Comparison of ENCODE assay signal across 20 cellular contexts in genomic region chr7:12701433-12701832, GRCh38.
"Had no signal": no experiment of that assay in that cellular context is flagged by ENCODE, and none has a peak within 500 bp of the region (broad histone marks: within the 10 kb centered on the region; RNA-seq: fewer than 3 reads in every experiment).

No MANE protein-coding gene starts in this region.

- H3K9me3 ChIP-seq: ovary had no signal

- ATAC-seq: esophagus mucosa; heart left ventricle; left ventricle myocardium superior; natural killer cell treated with Interleukin-12 subunit alpha and Interleukin-12 subunit beta and Interleukin-15 and Interleukin-18, amount 100 ng/mL, for 72 hours; right cardiac atrium had no signal

- DNase-seq: effector CD4-positive, alpha-beta T cell; endodermal cell; heart left ventricle; hippocampal formation; left colon; left ventricle myocardium superior; mesenchymal stem cell; midbrain; nucleus accumbens; ovary; right cardiac atrium; stimulated activated CD4-positive, alpha-beta T cell treated with anti-CD3 and anti-CD28 coated beads, Interleukin-2, amount 100 ng/mL, for 48 hours; stimulated activated naive CD4-positive, alpha-beta T cell treated with Interleukin-2 at 50 U/mL for 16 hours; thyroid gland had no signal

- H3K36me3 ChIP-seq: heart left ventricle, neural progenitor cell, ovary, suprapubic skin, thyroid gland had no signal

- H3K4me3 ChIP-seq: heart left ventricle, lung, neural progenitor cell, ovary, smooth muscle cell, suprapubic skin, thyroid gland had no signal

- H3K27ac ChIP-seq: heart left ventricle, neural progenitor cell, ovary, suprapubic skin, thyroid gland had no signal

- H3K4me1 ChIP-seq: heart left ventricle, neural progenitor cell, suprapubic skin, thyroid gland had no signal
